Comparison of ENCODE assay signal across 16 cellular contexts in the genomic region with DNA sequence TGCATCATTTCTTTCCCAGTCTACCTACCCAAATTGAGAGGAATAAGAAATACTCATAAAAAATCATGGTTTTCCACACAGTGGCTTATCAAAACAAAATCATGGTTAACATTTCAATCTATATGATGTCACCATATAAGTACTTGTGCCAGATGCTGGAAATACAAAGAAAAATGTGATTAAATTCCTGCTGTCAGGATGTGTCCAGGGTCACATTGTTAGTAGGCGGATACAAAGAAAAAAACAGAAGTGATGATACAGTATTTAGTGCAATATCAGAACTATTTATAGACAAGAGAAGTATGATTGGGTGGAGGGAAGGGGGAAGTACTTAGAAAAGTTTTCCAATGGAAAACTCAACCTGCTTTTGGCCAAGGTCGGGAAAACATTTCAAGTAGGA. TPM values are rescaled to one million over a fixed set of nuclear protein-coding genes. Genes with fewer than 3 reads are reported as not detected.
DNase-seq lines count a peak whose midpoint lies in the region; ATAC-seq, FAIRE-seq and TF ChIP-seq lines count a peak whose summit lies in the region.
"Had no signal": no experiment of that assay in that cellular context is flagged by ENCODE, and none has a peak within 500 bp of the region (broad histone marks: within the 10 kb centered on the region; RNA-seq: fewer than 3 reads in every experiment).

No MANE protein-coding gene starts in this region.

- peaks cover 25% of the 10 kb centered on the region for H3K9me3 Mint-ChIP-seq in activated CD4-positive, alpha-beta memory T cell treated with anti-CD3 and anti-CD28 coated beads for 36 hours

- no peaks in the 10 kb centered on the region for H3K27me3 ChIP-seq in ACC112 (ENCODE audit: insufficient read depth, low read length)
- H3K27me3 ChIP-seq in bronchial epithelial cell (ENCODE audit: control insufficient read depth, insufficient read depth, low read length) = no peaks in the 10 kb centered on the region
- H3K27me3 ChIP-seq: SJCRH30, suprapubic skin had no signal

- H2AFZ ChIP-seq in ACC112 (ENCODE audit: low read length, unreplicated experiment) = no peak overlapping the region

- CTCF ChIA-PET in activated CD4-positive, alpha-beta memory T cell treated with anti-CD3 and anti-CD28 coated beads for 36 hours (lab: Charles Lee) = interaction anchor here (1.0 kb wide), 1 partner anchor 134 kb away, joined by 4 read pairs; no protein-coding TSS in a partner anchor

- intact Hi-C loops in activated CD4-positive, alpha-beta memory T cell treated with anti-CD3 and anti-CD28 coated beads for 36 hours (cut with micrococcal nuclease) = no loop called here

- H3K4me3 ChIP-seq in ACC112 (ENCODE audit: low read depth, low read length) = no peak overlapping the region
- no peak overlapping the region for H3K4me3 ChIP-seq in bronchial epithelial cell (ENCODE audit: low read depth, low read length)
- H3K4me3 ChIP-seq: lung, SJCRH30, suprapubic skin had no signal

- TF ChIP-seq CTCF in bronchial epithelial cell (IDR thresholded peaks at IDR 0.05; ENCODE audit: insufficient read depth, low read length, severe bottlenecking) = no peak

- FAIRE-seq in bronchial epithelial cell (lab: Jason Lieb, UNC) = no peak

- H3K4me3 Mint-ChIP-seq in activated CD4-positive, alpha-beta memory T cell treated with anti-CD3 and anti-CD28 coated beads for 36 hours = no peak overlapping the region
- H3K4me3 Mint-ChIP-seq: IgD-negative memory B cell, nephron had no signal

- peaks cover 22% of the 10 kb centered on the region for H3K4me1 ChIP-seq in ACC112 (ENCODE audit: control insufficient read depth, insufficient read depth, low read length, unreplicated experiment)
- H3K4me1 ChIP-seq: suprapubic skin had no signal

- peaks cover 8% of the 10 kb centered on the region for H3K4me1 Mint-ChIP-seq in activated CD4-positive, alpha-beta memory T cell treated with anti-CD3 and anti-CD28 coated beads for 36 hours (ENCODE audit: low read depth)
- H3K4me1 Mint-ChIP-seq: IgD-negative memory B cell, nephron had no signal

- no peaks in the 10 kb centered on the region for H3K79me2 ChIP-seq in ACC112 (ENCODE audit: control insufficient read depth, insufficient read depth, low read length, unreplicated experiment)

- ATAC-seq in HG02610 (IDR thresholded peaks at IDR 0.05; ENCODE audit: unreplicated experiment) (no peak), HG03135 (IDR thresholded peaks at IDR 0.05; ENCODE audit: unreplicated experiment) (no peak), GM19023 (IDR thresholded peaks at IDR 0.05; ENCODE audit: unreplicated experiment) (no peak)

- H3K27ac ChIP-seq in ACC112 (ENCODE audit: low read depth, low read length) = 0 out of 2 replicates have a peak overlapping the region, but pooled peaks have one; percentile 15
- H3K27ac ChIP-seq: SJCRH30, suprapubic skin had no signal

- H3K36me3 Mint-ChIP-seq in activated CD4-positive, alpha-beta memory T cell treated with anti-CD3 and anti-CD28 coated beads for 36 hours = peaks cover 4% of the 10 kb centered on the region

- no peak overlapping the region for H3K27ac Mint-ChIP-seq in activated CD4-positive, alpha-beta memory T cell treated with anti-CD3 and anti-CD28 coated beads for 36 hours
- H3K27ac Mint-ChIP-seq: IgD-negative memory B cell, nephron had no signal

- POLR2A ChIA-PET in activated CD4-positive, alpha-beta memory T cell treated with anti-CD3 and anti-CD28 coated beads for 36 hours (lab: Charles Lee) = no interaction called here

- H3K27me3 Mint-ChIP-seq in activated CD4-positive, alpha-beta memory T cell treated with anti-CD3 and anti-CD28 coated beads for 36 hours = peaks cover 39% of the 10 kb centered on the region

- H3K36me3 ChIP-seq in ACC112 (ENCODE audit: insufficient read depth, low read length) (no peaks in the 10 kb centered on the region), bronchial epithelial cell (ENCODE audit: control insufficient read depth, insufficient read depth, low read length) (no peaks in the 10 kb centered on the region)
- H3K36me3 ChIP-seq: SJCRH30, suprapubic skin had no signal

- DNase-seq in HS-27A (ENCODE audit: low read depth) = peak; percentile 90
- peak; percentile 3 for DNase-seq in bronchial epithelial cell (ENCODE audit: low read depth)
- peak; percentile 86 for DNase-seq in iris pigment epithelial cell (ENCODE audit: low read depth)
- no peak for DNase-seq in activated CD4-positive, alpha-beta memory T cell treated with anti-CD3 and anti-CD28 coated beads for 36 hours
- DNase-seq: ACHN; activated CD4-positive, alpha-beta T cell treated with anti-CD3 and anti-CD28 coated beads, Interleukin-2, amount 50 U/mL, for 1 hour; NCI-H1105 treated with DMSO at 0.1 percent for 48 hours; SJCRH30 had no signal

RNA-seq across cellular contexts. Expression of gene OR6J1, which starts 47.0 kb away (rescaled TPM):
- not detected in 2 replicates for total RNA-seq in bronchial epithelial cell
- total RNA-seq in activated CD4-positive, alpha-beta memory T cell treated with anti-CD3 and anti-CD28 coated beads for 36 hours = not detected
- total RNA-seq: SJCRH30, suprapubic skin had no signal
